In genomic region chr7:66505531-66506451, GRCh38 we compare ENCODE assay signal across 9 cellular contexts.
DNase-seq lines count a peak whose midpoint lies in the region; ATAC-seq and TF ChIP-seq lines count a peak whose summit lies in the region.
"Had no signal": no experiment of that assay in that cellular context is flagged by ENCODE, and none has a peak within 500 bp of the region (broad histone marks: within the 10 kb centered on the region; RNA-seq: fewer than 3 reads in every experiment).

No MANE protein-coding gene starts in this region.

- H3K9me3 ChIP-seq in fibroblast of lung (ENCODE audit: control insufficient read depth, insufficient read depth, low read depth, low read length), result no peaks in the 10 kb centered on the region

- H2AFZ ChIP-seq in fibroblast of lung (ENCODE audit: low read length), result peak overlapping the region; percentile 53
- H2AFZ ChIP-seq: PC-9 had no signal

- H3K4me1 Mint-ChIP-seq in activated CD8-positive, alpha-beta T cell treated with anti-CD3 and anti-CD28 coated beads for 36 hours (ENCODE audit: low read depth), result peaks cover 5% of the 10 kb centered on the region
- no peaks in the 10 kb centered on the region for H3K4me1 Mint-ChIP-seq in stimulated activated effector memory CD8-positive, alpha-beta T cell treated with anti-CD3 and anti-CD28 coated beads, Interleukin-12 subunit alpha, Interleukin-12 subunit beta, amount 100 ng/mL, for 72 hours

- no peaks in the 10 kb centered on the region for H3K79me2 ChIP-seq in fibroblast of lung (ENCODE audit: control insufficient read depth, insufficient read depth, low read length)

- H3K27ac ChIP-seq in fibroblast of lung (ENCODE audit: insufficient read depth, low read length), result no peak overlapping the region
- H3K27ac ChIP-seq: PC-9 had no signal

- H4K20me1 ChIP-seq in fibroblast of lung (ENCODE audit: control insufficient read depth, extremely low read depth, insufficient read depth, low read length), result no peaks in the 10 kb centered on the region

- H3K27me3 ChIP-seq in fibroblast of lung (ENCODE audit: control insufficient read depth, insufficient read depth, low read length), result no peaks in the 10 kb centered on the region

- H3K4me2 ChIP-seq in fibroblast of lung (ENCODE audit: extremely low read depth, insufficient read depth, low read length), result no peak overlapping the region
- H3K4me2 ChIP-seq: PC-9 had no signal

- no peaks in the 10 kb centered on the region for H3K4me1 ChIP-seq in fibroblast of lung (ENCODE audit: control insufficient read depth, extremely low read depth, insufficient read depth, low read length)

- no peak for TF ChIP-seq CTCF in activated CD8-positive, alpha-beta T cell treated with anti-CD3 and anti-CD28 coated beads for 36 hours (IDR thresholded peaks at IDR 0.05)
- no peak for TF ChIP-seq CTCF in fibroblast of lung (conservative IDR thresholded peaks at IDR 0.05 in 1 of 2, IDR thresholded peaks at IDR 0.05 in 1 of 2; ENCODE audit: low read depth in 1 of 2, low read length in 2 of 2)

- H3K27me3 Mint-ChIP-seq in activated CD8-positive, alpha-beta T cell treated with anti-CD3 and anti-CD28 coated beads for 36 hours, result peaks cover 2% of the 10 kb centered on the region

- no peaks in the 10 kb centered on the region for H3K36me3 Mint-ChIP-seq in activated CD8-positive, alpha-beta T cell treated with anti-CD3 and anti-CD28 coated beads for 36 hours (ENCODE audit: low read depth)
- H3K36me3 Mint-ChIP-seq in stimulated activated effector memory CD8-positive, alpha-beta T cell treated with anti-CD3 and anti-CD28 coated beads, Interleukin-12 subunit alpha, Interleukin-12 subunit beta, amount 100 ng/mL, for 72 hours, result no peaks in the 10 kb centered on the region

- CTCF ChIA-PET in activated CD8-positive, alpha-beta T cell treated with anti-CD3 and anti-CD28 coated beads for 36 hours (lab: Charles Lee), result interaction anchor here (1.3 kb wide), 1 partner anchor 92 kb away, joined by 3 read pairs; no protein-coding TSS in a partner anchor

- no peaks in the 10 kb centered on the region for H3K36me3 ChIP-seq in fibroblast of lung (ENCODE audit: control insufficient read depth, insufficient read depth, low read length)

- ATAC-seq in activated CD8-positive, alpha-beta T cell treated with anti-CD3 and anti-CD28 coated beads for 36 hours, result peak; percentile 58
- ATAC-seq in stimulated activated effector memory CD8-positive, alpha-beta T cell treated with anti-CD3 and anti-CD28 coated beads, Interleukin-12 subunit alpha, Interleukin-12 subunit beta, amount 100 ng/mL, for 72 hours, result peak; percentile 71
- ATAC-seq in HG02885 (IDR thresholded peaks at IDR 0.05; ENCODE audit: poor library complexity, unreplicated experiment), result no peak

- H3K9ac ChIP-seq in fibroblast of lung (ENCODE audit: insufficient read depth, low read length), result no peak overlapping the region

- H3K27ac Mint-ChIP-seq in activated CD8-positive, alpha-beta T cell treated with anti-CD3 and anti-CD28 coated beads for 36 hours, result no peak overlapping the region
- H3K27ac Mint-ChIP-seq in stimulated activated effector memory CD8-positive, alpha-beta T cell treated with anti-CD3 and anti-CD28 coated beads, Interleukin-12 subunit alpha, Interleukin-12 subunit beta, amount 100 ng/mL, for 72 hours, result peak overlapping the region; percentile 63

- H3K9me3 Mint-ChIP-seq in activated CD8-positive, alpha-beta T cell treated with anti-CD3 and anti-CD28 coated beads for 36 hours, result no peaks in the 10 kb centered on the region
- no peaks in the 10 kb centered on the region for H3K9me3 Mint-ChIP-seq in stimulated activated effector memory CD8-positive, alpha-beta T cell treated with anti-CD3 and anti-CD28 coated beads, Interleukin-12 subunit alpha, Interleukin-12 subunit beta, amount 100 ng/mL, for 72 hours

- intact Hi-C loops in activated CD8-positive, alpha-beta T cell treated with anti-CD3 and anti-CD28 coated beads for 36 hours (cut with micrococcal nuclease), result no loop called here

- peak overlapping the region; percentile 45 for H3K4me3 Mint-ChIP-seq in activated CD8-positive, alpha-beta T cell treated with anti-CD3 and anti-CD28 coated beads for 36 hours
- peak overlapping the region; percentile 68 for H3K4me3 Mint-ChIP-seq in stimulated activated effector memory CD8-positive, alpha-beta T cell treated with anti-CD3 and anti-CD28 coated beads, Interleukin-12 subunit alpha, Interleukin-12 subunit beta, amount 100 ng/mL, for 72 hours

- peak overlapping the region in 1 of 4 experiments; percentile 35 for H3K4me3 ChIP-seq in fibroblast of lung (replicated peaks in 1 of 4; ENCODE audit: control extremely low read depth in 1 of 4, insufficient read depth in 1 of 4, low read depth in 3 of 4, low read length in 4 of 4)
- H3K4me3 ChIP-seq: PC-9 had no signal

- POLR2A ChIA-PET in activated CD8-positive, alpha-beta T cell treated with anti-CD3 and anti-CD28 coated beads for 36 hours (lab: Charles Lee), result interaction anchor here (1.4 kb wide), 1 partner anchor 12 kb away, joined by 4 read pairs; no protein-coding TSS in a partner anchor

- DNase-seq in NCI-H1105 treated with DMSO at 0.1 percent for 48 hours (lab: John Stamatoyannopoulos, UW) (peak; percentile 40), NCI-H1105 (lab: John Stamatoyannopoulos, UW) (no peak), fibroblast of lung (ENCODE audit: low read depth in 2 of 2) (peak in 1 of 2 donors; percentile 16), GOT3 (lab: John Stamatoyannopoulos, UW) (no peak)
- peak; percentile 63 for DNase-seq in activated CD8-positive, alpha-beta T cell treated with anti-CD3 and anti-CD28 coated beads for 36 hours
- DNase-seq in stimulated activated effector memory CD8-positive, alpha-beta T cell treated with anti-CD3 and anti-CD28 coated beads, Interleukin-12 subunit alpha, Interleukin-12 subunit beta, amount 100 ng/mL, for 72 hours (ENCODE audit: low spot score in 2 of 2), result no peak
- no peak for DNase-seq in stimulated activated CD4-positive, alpha-beta T cell treated with anti-CD3 and anti-CD28 coated beads, Interleukin-12 subunit alpha, Interleukin-12 subunit beta, amount 100 ng/mL, for 4 hours

Comparison
In these comparisons a context has a peak if more than half of its experiments do, and no peak if none do; other contexts are left out.
1. DNase-seq: peak in NCI-H1105 treated with DMSO at 0.1 percent for 48 hours (single experiment) and activated CD8-positive, alpha-beta T cell treated with anti-CD3 and anti-CD28 coated beads for 36 hours (single experiment); none in NCI-H1105 (single experiment), stimulated activated effector memory CD8-positive, alpha-beta T cell treated with anti-CD3 and anti-CD28 coated beads, Interleukin-12 subunit alpha, Interleukin-12 subunit beta, amount 100 ng/mL, for 72 hours (0 of 2), GOT3 (single experiment) and stimulated activated CD4-positive, alpha-beta T cell treated with anti-CD3 and anti-CD28 coated beads, Interleukin-12 subunit alpha, Interleukin-12 subunit beta, amount 100 ng/mL, for 4 hours (single experiment).